In genomic region chr10:13907570-13907969, GRCh38 we compare ENCODE assay signal across 27 cellular contexts.
"Had no signal": no experiment of that assay in that cellular context is flagged by ENCODE, and none has a peak within 500 bp of the region (broad histone marks: within the 10 kb centered on the region; RNA-seq: fewer than 3 reads in every experiment).

No MANE protein-coding gene starts in this region.

- H3K4me1 ChIP-seq: gastrocnemius medialis, parathyroid adenoma, psoas muscle, suprapubic skin, thyroid gland, uterus had no signal

- H3K36me3 Mint-ChIP-seq: naive B cell, type B pancreatic cell had no signal

- H3K4me3 ChIP-seq: esophagus muscularis mucosa, gastrocnemius medialis, heart right ventricle, left ventricle myocardium inferior, lower lobe of right lung, psoas muscle, spleen, suprapubic skin, thyroid gland, uterus had no signal

- FAIRE-seq: colon had no signal

- H3K9ac ChIP-seq: parathyroid adenoma had no signal

- H3K4me3 Mint-ChIP-seq: dendritic cell treated with granulocyte-macrophage colony-stimulating factor and Interleukin-4, amounts not matched to agents 40 ng/mL and 50 ng/mL, for 4 days; effector memory CD8-positive, alpha-beta T cell; naive B cell; nephron; type B pancreatic cell had no signal

- H2AFZ ChIP-seq: parathyroid adenoma had no signal

- H3K9me3 ChIP-seq: esophagus muscularis mucosa, gastrocnemius medialis, left ventricle myocardium inferior, lower lobe of right lung, psoas muscle, spleen, thyroid gland, uterus had no signal

- H3K36me3 ChIP-seq: esophagus muscularis mucosa, gastrocnemius medialis, heart right ventricle, left ventricle myocardium inferior, lower lobe of right lung, spleen, suprapubic skin, thyroid gland, uterus had no signal

- H3K79me2 ChIP-seq: parathyroid adenoma had no signal

- ATAC-seq: effector memory CD8-positive, alpha-beta T cell; gastrocnemius medialis; heart right ventricle; lower lobe of right lung; psoas muscle; sciatic nerve had no signal

- H3K27ac Mint-ChIP-seq: dendritic cell treated with granulocyte-macrophage colony-stimulating factor and Interleukin-4, amounts not matched to agents 40 ng/mL and 50 ng/mL, for 4 days; effector memory CD8-positive, alpha-beta T cell; naive B cell; nephron; type B pancreatic cell had no signal

- H3K27me3 ChIP-seq: esophagus muscularis mucosa, gastrocnemius medialis, heart right ventricle, spleen, suprapubic skin, thyroid gland, uterus had no signal

- DNase-seq: effector memory CD8-positive, alpha-beta T cell; gastrocnemius medialis; heart right ventricle; islet precursor cell; left ventricle myocardium inferior; lower lobe of right lung; mesenchymal stem cell; midbrain; naive B cell; psoas muscle; retina; spleen; stimulated activated CD4-positive, alpha-beta T cell treated with anti-CD3 and anti-CD28 coated beads, Interleukin-15, amount 100 ng/mL, for 24 hours; stimulated activated CD4-positive, alpha-beta T cell treated with anti-CD3 and anti-CD28 coated beads, Interleukin-1b, Interleukin-23, amount 100 ng/mL, for 48 hours; stimulated activated CD4-positive, alpha-beta T cell treated with anti-CD3 and anti-CD28 coated beads, Interleukin-4, amount 100 ng/mL, for 24 hours; stimulated activated naive CD4-positive, alpha-beta T cell; thyroid gland; uterus had no signal

- H3K9me3 Mint-ChIP-seq: effector memory CD8-positive, alpha-beta T cell; nephron had no signal

- H3K27ac ChIP-seq: epithelial cell of prostate, esophagus muscularis mucosa, gastrocnemius medialis, lower lobe of right lung, parathyroid adenoma, psoas muscle, spleen, suprapubic skin, thyroid gland, uterus had no signal
